In genomic region chr7:44793919-44794715, GRCh38 we compare ENCODE assay signal across 17 cellular contexts. TPM values are rescaled to one million over a fixed set of nuclear protein-coding genes. Genes with fewer than 3 reads are reported as not detected.
DNase-seq lines count a peak whose midpoint lies in the region; FAIRE-seq and TF ChIP-seq lines count a peak whose summit lies in the region.
"Had no signal": no experiment of that assay in that cellular context is flagged by ENCODE, and none has a peak within 500 bp of the region (broad histone marks: within the 10 kb centered on the region; RNA-seq: fewer than 3 reads in every experiment).

No MANE protein-coding gene starts in this region.

- no peak for TF ChIP-seq POLR2A in H1 (IDR thresholded peaks at IDR 0.05; ENCODE audit: control extremely low read depth in 1 of 2, low read depth in 2 of 2, low read length in 2 of 2)

- peaks cover 6 to 17% (median 11%) of the 10 kb centered on the region in 4 experiments; a peak in 7 of 8 replicates for H3K36me3 ChIP-seq in H1 (ENCODE audit: control insufficient read depth in 2 of 4, insufficient read depth in 4 of 4, low read length in 3 of 4)
- no peaks in the 10 kb centered on the region for H3K36me3 ChIP-seq in neural progenitor cell
- H3K36me3 ChIP-seq: colonic mucosa had no signal

- H3K27me3 Mint-ChIP-seq in activated CD4-positive, alpha-beta T cell treated with anti-CD3 and anti-CD28 coated beads, Interleukin-2, amount 10 ng/mL, durations not matched to agents 7 days and 5 days = no peaks in the 10 kb centered on the region
- H3K27me3 Mint-ChIP-seq in IgD-negative memory B cell = no peaks in the 10 kb centered on the region
- H3K27me3 Mint-ChIP-seq in neural progenitor cell (ENCODE audit: insufficient read depth, low read depth) = peaks cover 5% of the 10 kb centered on the region

- whole genome bisulfite sequencing in H1 (ENCODE audit: extremely low coverage in 1 of 2, insufficient coverage in 1 of 2, insufficient read length in 1 of 2, insufficient replicate concordance in 2 of 2, low coverage in 1 of 2, low lambda C conversion rate in 2 of 2, missing lambda C conversion rate in 1 of 2), 2 experiments = 86% methylated on average over 8 of the region's 8 CpGs; no CpG with 5 or more reads in 1 of the 2 experiments

- peaks cover 20% of the 10 kb centered on the region for H3K36me3 Mint-ChIP-seq in activated CD4-positive, alpha-beta T cell treated with anti-CD3 and anti-CD28 coated beads, Interleukin-2, amount 10 ng/mL, durations not matched to agents 7 days and 5 days (ENCODE audit: low read depth)
- H3K36me3 Mint-ChIP-seq in IgD-negative memory B cell (no peaks in the 10 kb centered on the region), neural progenitor cell (peaks cover 12% of the 10 kb centered on the region)

- H4K91ac ChIP-seq in H1 (replicated peaks; ENCODE audit: insufficient read length, low read length) = no peak overlapping the region

- H3K56ac ChIP-seq in H1 (replicated peaks; ENCODE audit: insufficient read length, low read depth, low read length) = no peak overlapping the region

- H3K27ac Mint-ChIP-seq in activated CD4-positive, alpha-beta T cell treated with anti-CD3 and anti-CD28 coated beads, Interleukin-2, amount 10 ng/mL, durations not matched to agents 7 days and 5 days = no peak overlapping the region
- H3K27ac Mint-ChIP-seq in IgD-negative memory B cell (peak overlapping the region in 1 of 3 donors; percentile 91), neural progenitor cell (no peak overlapping the region)

- H2AFZ ChIP-seq in H1 (ENCODE audit: low read length) = no peak overlapping the region
- no peak overlapping the region for H2AFZ ChIP-seq in neural progenitor cell (replicated peaks)

- H2BK5ac ChIP-seq in H1 (ENCODE audit: low read depth, low read length) = no peak overlapping the region

- no peak for TF ChIP-seq EP300 in H1 (IDR thresholded peaks at IDR 0.05; ENCODE audit: borderline replicate concordance in 1 of 2, low read depth in 2 of 2, low read length in 2 of 2)

- H3K9me3 ChIP-seq in H1 (ENCODE audit: insufficient read depth in 2 of 2, low read depth in 1 of 2, low read length in 1 of 2) (no peaks in the 10 kb centered on the region), neural progenitor cell (ENCODE audit: low read depth) (no peaks in the 10 kb centered on the region)
- H3K9me3 ChIP-seq: colonic mucosa, left lung, upper lobe of left lung had no signal

- H3K27me3 ChIP-seq in H1 (replicated peaks in 1 of 4; ENCODE audit: control insufficient read depth in 3 of 4, extremely low read depth in 1 of 4, insufficient read depth in 3 of 4, low read length in 3 of 4) (no peaks in the 10 kb centered on the region), neural progenitor cell (no peaks in the 10 kb centered on the region)
- H3K27me3 ChIP-seq: colonic mucosa, left lung, upper lobe of left lung had no signal

- H3K4me1 ChIP-seq in H1 (replicated peaks in 1 of 4; ENCODE audit: control insufficient read depth in 3 of 4, insufficient read depth in 4 of 4, low read length in 3 of 4) (peaks cover 0 to 5% (median 0%) of the 10 kb centered on the region in 4 experiments; a peak in 3 of 7 replicates), neural progenitor cell (peaks cover 8% of the 10 kb centered on the region)

- peaks cover 22% of the 10 kb centered on the region for H3K4me1 Mint-ChIP-seq in activated CD4-positive, alpha-beta T cell treated with anti-CD3 and anti-CD28 coated beads, Interleukin-2, amount 10 ng/mL, durations not matched to agents 7 days and 5 days
- H3K4me1 Mint-ChIP-seq in IgD-negative memory B cell (peaks cover 12 to 21% (median 16%) of the 10 kb centered on the region in 3 donors), neural progenitor cell (peaks cover 14% of the 10 kb centered on the region)

- H4K20me1 ChIP-seq in H1 (replicated peaks in 1 of 2; ENCODE audit: control insufficient read depth in 1 of 2, insufficient read depth in 2 of 2, low read length in 2 of 2) = peaks cover 13 to 16% of the 10 kb centered on the region in 2 experiments
- peaks cover 21% of the 10 kb centered on the region for H4K20me1 ChIP-seq in neural progenitor cell (ENCODE audit: low read depth)

- H3K4me2 ChIP-seq in H1 (ENCODE audit: insufficient read depth in 1 of 2, low read depth in 2 of 2, low read length in 2 of 2) (no peak overlapping the region), neural progenitor cell (no peak overlapping the region)

- no peak overlapping the region for H2BK120ac ChIP-seq in H1 (replicated peaks; ENCODE audit: low read depth, low read length)

- H2BK15ac ChIP-seq in H1 (ENCODE audit: low read length) = no peak overlapping the region

- no peak overlapping the region for H4K8ac ChIP-seq in H1 (ENCODE audit: extremely low read depth, insufficient read depth, low read length)

- H3K79me2 ChIP-seq in H1 (ENCODE audit: control insufficient read depth in 1 of 2, insufficient read depth in 2 of 2, low read length in 2 of 2) (peaks cover 19 to 27% of the 10 kb centered on the region in 2 experiments), neural progenitor cell (ENCODE audit: low read depth) (peaks cover 35% of the 10 kb centered on the region)

- no peak overlapping the region for H3K4ac ChIP-seq in H1 (replicated peaks; ENCODE audit: insufficient read length, low read depth, low read length)

- 0 out of 2 replicates have a peak overlapping the region, but pooled peaks have one; percentile 72 for H2AK5ac ChIP-seq in H1 (ENCODE audit: low read depth, low read length)

- H3F3A ChIP-seq in neural progenitor cell (ENCODE audit: low read depth) = peaks cover 28% of the 10 kb centered on the region

- CTCF ChIA-PET in activated CD4-positive, alpha-beta T cell treated with anti-CD3 and anti-CD28 coated beads, Interleukin-2, amount 10 ng/mL, durations not matched to agents 7 days and 5 days (lab: Charles Lee) = no interaction called here
- CTCF ChIA-PET in H1 (lab: Charles Lee; ENCODE audit: partially characterized antibody) = interaction anchor here (1.0 to 1.7 kb wide), 2 partner anchors 18 to 26 kb away, joined by 4 read pairs; no protein-coding TSS in a partner anchor

- peak overlapping the region; percentile 30 for H3K4me3 Mint-ChIP-seq in activated CD4-positive, alpha-beta T cell treated with anti-CD3 and anti-CD28 coated beads, Interleukin-2, amount 10 ng/mL, durations not matched to agents 7 days and 5 days
- H3K4me3 Mint-ChIP-seq in IgD-negative memory B cell = peak overlapping the region; percentile 4 to 73 (median 34)
- H3K4me3 Mint-ChIP-seq in neural progenitor cell = peak overlapping the region; percentile 30

- TF ChIP-seq CTCF in H1 (IDR thresholded peaks at IDR 0.05; ENCODE audit: control extremely low read depth in 1 of 3, insufficient read depth in 1 of 3, low read depth in 1 of 3, low read length in 3 of 3) = no peak
- no peak for TF ChIP-seq CTCF in neural progenitor cell (IDR thresholded peaks at IDR 0.05)

- H2BK12ac ChIP-seq in H1 (ENCODE audit: low read depth, low read length) = peak overlapping the region; percentile 39; the same call in 1 of the 2 replicates

- no peaks in the 10 kb centered on the region for H3K79me1 ChIP-seq in H1 (ENCODE audit: low read depth, low read length)

- H2BK20ac ChIP-seq in H1 (ENCODE audit: low read length) = no peak overlapping the region

- in situ Hi-C loops in ACHN (cut with HindIII; ENCODE audit: low pct_ligation_motif_present, low pct_unique_long_range_greater_than_20kb, low sequenced_read_pairs) = no loop called here

- no peak for FAIRE-seq in H1 (lab: Jason Lieb, UNC)

- no peak overlapping the region for H3K23ac ChIP-seq in H1 (ENCODE audit: insufficient read length)

- H3K14ac ChIP-seq in H1 (ENCODE audit: insufficient read length) = no peak overlapping the region

- H3K9ac ChIP-seq in H1 (replicated peaks in 1 of 4; ENCODE audit: extremely low read depth in 1 of 4, low read depth in 3 of 4, low read length in 3 of 4) (no peak overlapping the region), neural progenitor cell (no peak overlapping the region)

- peaks cover 5% of the 10 kb centered on the region for H3K23me2 ChIP-seq in H1 (ENCODE audit: low read depth, low read length)

- H3K4me3 ChIP-seq in H1 (ENCODE audit: extremely low read depth in 1 of 4, insufficient read depth in 2 of 4, low read depth in 3 of 4, low read length in 4 of 4) (no peak overlapping the region), neural progenitor cell (no peak overlapping the region)
- H3K4me3 ChIP-seq: colonic mucosa, left lung, upper lobe of left lung had no signal

- no peaks in the 10 kb centered on the region for H3K9me3 Mint-ChIP-seq in activated CD4-positive, alpha-beta T cell treated with anti-CD3 and anti-CD28 coated beads, Interleukin-2, amount 10 ng/mL, durations not matched to agents 7 days and 5 days
- H3K9me3 Mint-ChIP-seq in IgD-negative memory B cell (no peaks in the 10 kb centered on the region), neural progenitor cell (no peaks in the 10 kb centered on the region)

- DNase-seq in activated CD4-positive, alpha-beta T cell treated with anti-CD3 and anti-CD28 coated beads, Interleukin-2, amount 10 ng/mL, durations not matched to agents 7 days and 5 days = no peak
- no peak for DNase-seq in activated CD4-positive, alpha-beta T cell treated with anti-CD3 and anti-CD28 coated beads for 48 hours
- no peak for DNase-seq in H1 (ENCODE audit: low read depth in 1 of 2, low spot score in 2 of 2)
- no peak for DNase-seq in neural progenitor cell (ENCODE audit: low spot score)
- DNase-seq in inferior parietal cortex (ENCODE audit: extremely low spot score) = no peak
- DNase-seq in HuH-7.5 (ENCODE audit: low spot score) = no peak
- no peak for DNase-seq in ACHN
- DNase-seq: activated CD4-positive, CD25-positive, alpha-beta regulatory T cell; activated T-cell treated with anti-CD3 and anti-CD28 coated beads for 4 hours; colonic mucosa; hypothalamus; left lung; NCI-H1417 treated with DMSO at 0.1 percent for 48 hours; NCI-H446; right cardiac atrium; upper lobe of left lung had no signal

- no peak for TF ChIP-seq RAD21 in H1 (IDR thresholded peaks at IDR 0.05 in 1 of 2, conservative IDR thresholded peaks at IDR 0.05 in 1 of 2; ENCODE audit: low read depth in 2 of 2, low read length in 2 of 2)

- H4K5ac ChIP-seq in H1 (ENCODE audit: insufficient read length, low read depth, low read length) = no peak overlapping the region

- H3K18ac ChIP-seq in H1 (ENCODE audit: extremely low read depth, low read length) = no peak overlapping the region

- no peak overlapping the region for H3K27ac ChIP-seq in H1 (ENCODE audit: low read depth, low read length)
- no peak overlapping the region for H3K27ac ChIP-seq in neural progenitor cell
- H3K27ac ChIP-seq: colonic mucosa, left lung, upper lobe of left lung had no signal

- POLR2A ChIA-PET in activated CD4-positive, alpha-beta T cell treated with anti-CD3 and anti-CD28 coated beads, Interleukin-2, amount 10 ng/mL, durations not matched to agents 7 days and 5 days (lab: Charles Lee) = no interaction called here
- POLR2A ChIA-PET in H1 (lab: Charles Lee; ENCODE audit: partially characterized antibody) = interaction anchor here (0.7 to 4.0 kb wide), 8 partner anchors 11 to 229 kb away, joined by 3 to 31 read pairs (median 4); partner anchors contain the start of genes H2AZ2 and TMED4

RNA-seq across cellular contexts. Expression of gene PPIA, which starts 2.4 kb away (rescaled TPM):
- total RNA-seq in activated CD4-positive, alpha-beta T cell treated with anti-CD3 and anti-CD28 coated beads, Interleukin-2, amount 10 ng/mL, durations not matched to agents 7 days and 5 days = 1,000 to 10,000 TPM; 1,993 to 2,183 TPM
- polyA plus RNA-seq in IgD-negative memory B cell = 4,265 TPM
- 2,865 and 2,888 TPM in 2 replicates for total RNA-seq in H1 (2021; fragmentation: NEBNext Ultra II Directional; extraction: Animal tissue kit (Norgen Biotek cat#: 25700))
- 3,630 and 5,394 TPM in 2 replicates for polyA plus RNA-seq in H1 (2011; rRNA removed)
- polyA plus RNA-seq in H1 (2011; cell fraction: cytosol; rRNA removed) = 5,080 TPM
- 1,333 TPM for polyA plus RNA-seq in H1 (2011; cell fraction: nucleus; rRNA removed)
- polyA plus RNA-seq in H1 (2012, experiment 1 of 2) = 3,702 to 4,681 TPM (median 4,309 TPM) in 4 replicates
- 1,128 TPM for polyA plus RNA-seq in H1 (2012, experiment 2 of 2)
- polyA plus RNA-seq in H1 (2013, experiment 1 of 2) = 2,125 TPM
- 2,348 TPM for polyA plus RNA-seq in H1 (2013, experiment 2 of 2)
- 1,743 and 1,763 TPM in 2 replicates for polyA minus RNA-seq in H1 (2011; rRNA and poly(A)+ RNA removed)
- polyA minus RNA-seq in H1 (2011; cell fraction: cytosol; rRNA and poly(A)+ RNA removed) = 794 TPM
- 548 TPM for polyA minus RNA-seq in H1 (2011; cell fraction: nucleus; rRNA and poly(A)+ RNA removed)
- total RNA-seq in neural progenitor cell (ENCODE audit: low replicate concordance) = 2,768 and 2,932 TPM in 2 replicates

RNA-seq across cellular contexts. Expression of gene ZMIZ2, which starts 45.5 kb away (rescaled TPM):
- 100 to 1,000 TPM in 1 of 2 experiments, 10 to 100 TPM in 1; 98.6 to 100 TPM for total RNA-seq in activated CD4-positive, alpha-beta T cell treated with anti-CD3 and anti-CD28 coated beads, Interleukin-2, amount 10 ng/mL, durations not matched to agents 7 days and 5 days
- polyA plus RNA-seq in IgD-negative memory B cell (15.5 TPM), H1 (2011; rRNA removed) (24.4 and 41.4 TPM in 2 replicates)
- total RNA-seq in H1 (2021; fragmentation: NEBNext Ultra II Directional; extraction: Animal tissue kit (Norgen Biotek cat#: 25700)) = 66.4 and 72.2 TPM in 2 replicates
- polyA plus RNA-seq in H1 (2011; cell fraction: cytosol; rRNA removed) = 18.6 TPM
- 219 TPM for polyA plus RNA-seq in H1 (2011; cell fraction: nucleus; rRNA removed)
- 62.1 to 76.2 TPM (median 70.8 TPM) in 4 replicates for polyA plus RNA-seq in H1 (2012, experiment 1 of 2)
- polyA plus RNA-seq in H1 (2012, experiment 2 of 2) = 43.3 TPM
- polyA plus RNA-seq in H1 (2013, experiment 1 of 2) = 46.2 TPM
- polyA plus RNA-seq in H1 (2013, experiment 2 of 2) = 40.9 TPM
- polyA minus RNA-seq in H1 (2011; rRNA and poly(A)+ RNA removed) = 23.8 and 29.9 TPM in 2 replicates
- 23.3 TPM for polyA minus RNA-seq in H1 (2011; cell fraction: cytosol; rRNA and poly(A)+ RNA removed)
- 65.8 TPM for polyA minus RNA-seq in H1 (2011; cell fraction: nucleus; rRNA and poly(A)+ RNA removed)
- total RNA-seq in neural progenitor cell (ENCODE audit: low replicate concordance) = 7.6 and 19.5 TPM in 2 replicates

RNA-seq across cellular contexts. Expression of gene H2AZ2, which starts 53.8 kb away (rescaled TPM):
- total RNA-seq in activated CD4-positive, alpha-beta T cell treated with anti-CD3 and anti-CD28 coated beads, Interleukin-2, amount 10 ng/mL, durations not matched to agents 7 days and 5 days = 100 to 1,000 TPM; 327 to 404 TPM
- polyA plus RNA-seq in IgD-negative memory B cell (148 TPM), H1 (2011; rRNA removed) (150 and 168 TPM in 2 replicates)
- total RNA-seq in H1 (2021; fragmentation: NEBNext Ultra II Directional; extraction: Animal tissue kit (Norgen Biotek cat#: 25700)) = 187 and 190 TPM in 2 replicates
- 187 TPM for polyA plus RNA-seq in H1 (2011; cell fraction: cytosol; rRNA removed)
- polyA plus RNA-seq in H1 (2011; cell fraction: nucleus; rRNA removed) = 74.4 TPM
- 161 to 189 TPM (median 173 TPM) in 4 replicates for polyA plus RNA-seq in H1 (2012, experiment 1 of 2)
- polyA plus RNA-seq in H1 (2012, experiment 2 of 2) = 101 TPM
- polyA plus RNA-seq in H1 (2013, experiment 1 of 2) = 154 TPM
- polyA plus RNA-seq in H1 (2013, experiment 2 of 2) = 171 TPM
- 107 and 125 TPM in 2 replicates for polyA minus RNA-seq in H1 (2011; rRNA and poly(A)+ RNA removed)
- 42.1 TPM for polyA minus RNA-seq in H1 (2011; cell fraction: cytosol; rRNA and poly(A)+ RNA removed)
- polyA minus RNA-seq in H1 (2011; cell fraction: nucleus; rRNA and poly(A)+ RNA removed) = 42.3 TPM
- 439 and 462 TPM in 2 replicates for total RNA-seq in neural progenitor cell (ENCODE audit: low replicate concordance)
